Comparison of ENCODE assay signal across 10 cellular contexts in genomic region chr3:152127058-152127457, GRCh38.
DNase-seq lines count a peak whose midpoint lies in the region; ATAC-seq and TF ChIP-seq lines count a peak whose summit lies in the region.
"Had no signal": no experiment of that assay in that cellular context is flagged by ENCODE, and none has a peak within 500 bp of the region (broad histone marks: within the 10 kb centered on the region; RNA-seq: fewer than 3 reads in every experiment).

No MANE protein-coding gene starts in this region.

- H3K36me3 ChIP-seq in transverse colon: no peaks in the 10 kb centered on the region

- peaks cover 25% of the 10 kb centered on the region for H3K27me3 Mint-ChIP-seq in T-helper 2 cell treated with Interferon-gamma antibody and Interleukin-4, amounts not matched to agents 5 μg/mL and 100 μg/mL, for 36 hours (ENCODE audit: low read depth)
- H3K27me3 Mint-ChIP-seq in mesothelial cell of epicardium (ENCODE audit: low read depth): no peaks in the 10 kb centered on the region

- no peaks in the 10 kb centered on the region for H3K36me3 Mint-ChIP-seq in T-helper 2 cell treated with Interferon-gamma antibody and Interleukin-4, amounts not matched to agents 5 μg/mL and 100 μg/mL, for 36 hours (ENCODE audit: low read depth)
- H3K36me3 Mint-ChIP-seq in mesothelial cell of epicardium: no peaks in the 10 kb centered on the region

- in situ Hi-C loops in GM13976 (cut with MboI; ENCODE audit: low sequenced_read_pairs, unreplicated experiment): no loop called here
- in situ Hi-C loops in transverse colon (cut with MboI; ENCODE audit: low pct_ligation_motif_present in 1 of 4, low pct_unique_long_range_greater_than_20kb in 1 of 4, low sequenced_read_pairs in 3 of 4): no loop called here

- TF ChIP-seq EP300 in transverse colon (IDR thresholded peaks at IDR 0.05; ENCODE audit: low read depth): no peak

- TF ChIP-seq POLR2A in transverse colon (IDR thresholded peaks at IDR 0.05): no peak

- H3K27ac ChIP-seq in transverse colon: no peak overlapping the region

- H3K9me3 Mint-ChIP-seq in T-helper 2 cell treated with Interferon-gamma antibody and Interleukin-4, amounts not matched to agents 5 μg/mL and 100 μg/mL, for 36 hours: no peaks in the 10 kb centered on the region
- no peaks in the 10 kb centered on the region for H3K9me3 Mint-ChIP-seq in mesothelial cell of epicardium

- DNase-seq in GM13976 (ENCODE audit: low spot score) (peak; percentile 68), NCI-H2081 (lab: John Stamatoyannopoulos, UW) (no peak), mesothelial cell of epicardium (ENCODE audit: low spot score in 2 of 2, unreplicated experiment in 2 of 2) (no peak), transverse colon (no peak), NCI-H69 (lab: John Stamatoyannopoulos, UW) (no peak)
- DNase-seq in T-helper 2 cell treated with Interferon-gamma antibody and Interleukin-4, amounts not matched to agents 5 μg/mL and 100 μg/mL, for 36 hours (ENCODE audit: low spot score): peak; percentile 48
- DNase-seq: right cardiac atrium, trophoblast cell had no signal

- WGBS in transverse colon (ENCODE audit: low coverage in 1 of 2), 2 donors: 88 to 89% methylated on average over 4 of the region's 4 CpGs

- no peak for TF ChIP-seq CTCF in GM13976 (IDR thresholded peaks at IDR 0.05; ENCODE audit: borderline replicate concordance, control extremely low read depth, extremely low read depth, insufficient read depth, missing control alignments)
- TF ChIP-seq CTCF in mesothelial cell of epicardium (IDR thresholded peaks at IDR 0.05; ENCODE audit: unreplicated experiment): no peak
- no peak for TF ChIP-seq CTCF in transverse colon (IDR thresholded peaks at IDR 0.05)

- no peaks in the 10 kb centered on the region for H3K27me3 ChIP-seq in transverse colon

- H3K4me3 Mint-ChIP-seq in T-helper 2 cell treated with Interferon-gamma antibody and Interleukin-4, amounts not matched to agents 5 μg/mL and 100 μg/mL, for 36 hours: peak overlapping the region; percentile 6
- H3K4me3 Mint-ChIP-seq in mesothelial cell of epicardium: no peak overlapping the region

- ATAC-seq in GM19324 (IDR thresholded peaks at IDR 0.05; ENCODE audit: low FRiP score, unreplicated experiment): peak; percentile 96
- peak; percentile 97 for ATAC-seq in HG02943 (IDR thresholded peaks at IDR 0.05; ENCODE audit: low read depth, unreplicated experiment)
- ATAC-seq: right cardiac atrium had no signal

- H3K4me1 ChIP-seq in transverse colon: no peaks in the 10 kb centered on the region

- no peak overlapping the region for H3K27ac Mint-ChIP-seq in T-helper 2 cell treated with Interferon-gamma antibody and Interleukin-4, amounts not matched to agents 5 μg/mL and 100 μg/mL, for 36 hours
- H3K27ac Mint-ChIP-seq in mesothelial cell of epicardium: no peak overlapping the region

- peaks cover 15% of the 10 kb centered on the region for H3K4me1 Mint-ChIP-seq in T-helper 2 cell treated with Interferon-gamma antibody and Interleukin-4, amounts not matched to agents 5 μg/mL and 100 μg/mL, for 36 hours (ENCODE audit: low read depth)
- no peaks in the 10 kb centered on the region for H3K4me1 Mint-ChIP-seq in mesothelial cell of epicardium

- intact Hi-C loops in transverse colon (cut with DNase I; ENCODE audit: low total_unique reads): no loop called here

- no peaks in the 10 kb centered on the region for H3K9me3 ChIP-seq in transverse colon

- H3K4me3 ChIP-seq in transverse colon: no peak overlapping the region

Comparison
In these comparisons a context has a peak if more than half of its experiments do, and no peak if none do; other contexts are left out.
1. DNase-seq: peak in GM13976 (single experiment) and T-helper 2 cell treated with Interferon-gamma antibody and Interleukin-4, amounts not matched to agents 5 μg/mL and 100 μg/mL, for 36 hours (single experiment); none in NCI-H2081 (0 of 2), mesothelial cell of epicardium (0 of 2), transverse colon (single experiment) and NCI-H69 (single experiment).